ENCODE assay signal across 27 cellular contexts in genomic region chr3:188437921-188438320, GRCh38.
DNase-seq lines count a peak whose midpoint lies in the region; ATAC-seq and TF ChIP-seq lines count a peak whose summit lies in the region.
"Had no signal": no experiment of that assay in that cellular context is flagged by ENCODE, and none has a peak within 500 bp of the region (broad histone marks: within the 10 kb centered on the region; RNA-seq: fewer than 3 reads in every experiment).

No MANE protein-coding gene starts in this region.

- peaks cover 0 to 3% of the 10 kb centered on the region in 2 donors for H3K36me3 Mint-ChIP-seq in activated T-cell treated with anti-CD3 and anti-CD28 coated beads, Interleukin-2, amount 50 U/mL, for 72 hours (ENCODE audit: insufficient read depth in 2 of 2)
- peaks cover 27% of the 10 kb centered on the region for H3K36me3 Mint-ChIP-seq in stimulated activated memory B cell treated with anti-CD40 and anti-IgM and Interleukin-4, amounts not matched to agents 10 μg/mL and 1 μg/mL and 100 μg/mL, for 72 hours
- H3K36me3 Mint-ChIP-seq in Caco-2 (ENCODE audit: insufficient read depth, unreplicated experiment) = peaks cover 19% of the 10 kb centered on the region

- H3K27me3 Mint-ChIP-seq in activated T-cell treated with anti-CD3 and anti-CD28 coated beads, Interleukin-2, amount 50 U/mL, for 72 hours (ENCODE audit: low read depth) = no peaks in the 10 kb centered on the region
- H3K27me3 Mint-ChIP-seq in stimulated activated memory B cell treated with anti-CD40 and anti-IgM and Interleukin-4, amounts not matched to agents 10 μg/mL and 1 μg/mL and 100 μg/mL, for 72 hours = no peaks in the 10 kb centered on the region
- H3K27me3 Mint-ChIP-seq in Caco-2 (ENCODE audit: insufficient read depth, unreplicated experiment) = no peaks in the 10 kb centered on the region
- H3K27me3 Mint-ChIP-seq: T-cell had no signal

- TF ChIP-seq CTCF in Caco-2 (IDR thresholded peaks at IDR 0.05; ENCODE audit: insufficient read depth in 1 of 2, low read depth in 1 of 2, low read length in 1 of 2, severe bottlenecking in 1 of 2, unreplicated experiment in 1 of 2) = no peak

- H3K4me1 Mint-ChIP-seq in activated T-cell treated with anti-CD3 and anti-CD28 coated beads, Interleukin-2, amount 50 U/mL, for 72 hours (ENCODE audit: low read depth) = peaks cover 48% of the 10 kb centered on the region
- H3K4me1 Mint-ChIP-seq in stimulated activated memory B cell treated with anti-CD40 and anti-IgM and Interleukin-4, amounts not matched to agents 10 μg/mL and 1 μg/mL and 100 μg/mL, for 72 hours = peaks cover 77% of the 10 kb centered on the region
- H3K4me1 Mint-ChIP-seq in Caco-2 (ENCODE audit: low read depth, unreplicated experiment) = peaks cover 27% of the 10 kb centered on the region

- CTCF ChIA-PET in Caco-2 (lab: Charles Lee) = no interaction called here

- H3K27ac Mint-ChIP-seq in activated T-cell treated with anti-CD3 and anti-CD28 coated beads, Interleukin-2, amount 50 U/mL, for 72 hours = peak overlapping the region; percentile 76
- H3K27ac Mint-ChIP-seq in stimulated activated memory B cell treated with anti-CD40 and anti-IgM and Interleukin-4, amounts not matched to agents 10 μg/mL and 1 μg/mL and 100 μg/mL, for 72 hours = peak overlapping the region; percentile 98
- H3K27ac Mint-ChIP-seq in Caco-2 (ENCODE audit: unreplicated experiment) = no peak overlapping the region
- H3K27ac Mint-ChIP-seq: endodermal cell, T-cell had no signal

- BruUV-seq in Caco-2 (replicated peaks; lab: Mats Ljungman, UMichigan) = no TSS peak

- no peak overlapping the region for H3K27ac ChIP-seq in epithelial cell of prostate
- H3K27ac ChIP-seq: A549, KMS-11 had no signal

- no peak for ATAC-seq in activated T-cell treated with anti-CD3 and anti-CD28 coated beads, Interleukin-2, amount 50 U/mL, for 72 hours (replicated peaks in 1 of 2)
- ATAC-seq in stimulated activated memory B cell treated with anti-CD40 and anti-IgM and Interleukin-4, amounts not matched to agents 10 μg/mL and 1 μg/mL and 100 μg/mL, for 72 hours = no peak
- ATAC-seq in GM21576 (IDR thresholded peaks at IDR 0.05; ENCODE audit: unreplicated experiment) = no peak
- ATAC-seq: A549, left ventricle myocardium superior, mucosa of descending colon, T-cell had no signal

- no peaks in the 10 kb centered on the region for H3K27me3 ChIP-seq in Caco-2 (replicated peaks; ENCODE audit: control insufficient read depth, insufficient read depth, low read length)
- H3K27me3 ChIP-seq: right atrium auricular region, uterus had no signal

- DNase-seq in activated T-cell treated with anti-CD3 and anti-CD28 coated beads, Interleukin-2, amount 50 U/mL, for 72 hours = no peak
- DNase-seq in activated T-cell treated with anti-CD3 and anti-CD28 coated beads, Interleukin-2, amount 50 U/mL, for 48 hours = no peak
- DNase-seq in M059J (ENCODE audit: low read depth) = peak; percentile 73
- DNase-seq in epithelial cell of prostate (ENCODE audit: low read depth, low spot score) = peak; percentile 20
- no peak for DNase-seq in activated gamma-delta T cell (lab: John Stamatoyannopoulos, UW)
- no peak for DNase-seq in Caco-2
- DNase-seq: activated naive CD4-positive, alpha-beta T cell treated with anti-CD3 and anti-CD28 coated beads, Interleukin-2, amount 50 U/mL, for 16 hours; C1 segment of cervical spinal cord; DMS 273 treated with DMSO at 0.1 percent for 48 hours; endodermal cell; GF-D8; immature natural killer cell; left ventricle myocardium superior; mucosa of descending colon; NCI-H187 treated with DMSO at 0.1 percent for 48 hours; NCI-H2227 treated with DMSO at 0.1 percent for 48 hours; NCI-H82; nucleus accumbens; OCI-M1; SHP77; T-cell; uterus had no signal

- H3K4me1 ChIP-seq in Caco-2 = peaks cover 7% of the 10 kb centered on the region

- H3K4me3 Mint-ChIP-seq in activated T-cell treated with anti-CD3 and anti-CD28 coated beads, Interleukin-2, amount 50 U/mL, for 72 hours = no peak overlapping the region
- no peak overlapping the region for H3K4me3 Mint-ChIP-seq in stimulated activated memory B cell treated with anti-CD40 and anti-IgM and Interleukin-4, amounts not matched to agents 10 μg/mL and 1 μg/mL and 100 μg/mL, for 72 hours
- H3K4me3 Mint-ChIP-seq in Caco-2 (ENCODE audit: unreplicated experiment) = no peak overlapping the region
- H3K4me3 Mint-ChIP-seq: endodermal cell, T-cell had no signal

- H3K9me3 ChIP-seq in Caco-2 = no peaks in the 10 kb centered on the region
- H3K9me3 ChIP-seq: A549, mucosa of descending colon, right atrium auricular region, uterus had no signal

- H3K4me3 ChIP-seq in Caco-2 (ENCODE audit: low read depth, low read length) = no peak overlapping the region
- H3K4me3 ChIP-seq: A549, mucosa of descending colon, right atrium auricular region, uterus had no signal

- POLR2A ChIA-PET in Caco-2 (lab: Charles Lee) = no interaction called here

- no peaks in the 10 kb centered on the region for H3K9me3 Mint-ChIP-seq in activated T-cell treated with anti-CD3 and anti-CD28 coated beads, Interleukin-2, amount 50 U/mL, for 72 hours
- H3K9me3 Mint-ChIP-seq in stimulated activated memory B cell treated with anti-CD40 and anti-IgM and Interleukin-4, amounts not matched to agents 10 μg/mL and 1 μg/mL and 100 μg/mL, for 72 hours = peaks cover 3% of the 10 kb centered on the region
- H3K9me3 Mint-ChIP-seq in Caco-2 (ENCODE audit: unreplicated experiment) = no peaks in the 10 kb centered on the region
- H3K9me3 Mint-ChIP-seq: endodermal cell, immature natural killer cell, T-cell had no signal

- intact Hi-C loops in Caco-2 (cut with micrococcal nuclease; ENCODE audit: unreplicated experiment) = no loop called here

- H3K36me3 ChIP-seq in Caco-2 (ENCODE audit: control insufficient read depth, insufficient read depth, low read length) = no peaks in the 10 kb centered on the region; the same call in 1 of the 2 replicates
- H3K36me3 ChIP-seq: right atrium auricular region, uterus had no signal

Comparison
In these comparisons a context has a peak if more than half of its experiments do, and no peak if none do; other contexts are left out.
1. DNase-seq: peak in M059J (single experiment) and epithelial cell of prostate (single experiment); none in activated T-cell treated with anti-CD3 and anti-CD28 coated beads, Interleukin-2, amount 50 U/mL, for 72 hours (0 of 2), activated T-cell treated with anti-CD3 and anti-CD28 coated beads, Interleukin-2, amount 50 U/mL, for 48 hours (0 of 2), activated gamma-delta T cell (single experiment) and Caco-2 (0 of 2).